ENCODE assay signal across 8 cellular contexts in the genomic region with DNA sequence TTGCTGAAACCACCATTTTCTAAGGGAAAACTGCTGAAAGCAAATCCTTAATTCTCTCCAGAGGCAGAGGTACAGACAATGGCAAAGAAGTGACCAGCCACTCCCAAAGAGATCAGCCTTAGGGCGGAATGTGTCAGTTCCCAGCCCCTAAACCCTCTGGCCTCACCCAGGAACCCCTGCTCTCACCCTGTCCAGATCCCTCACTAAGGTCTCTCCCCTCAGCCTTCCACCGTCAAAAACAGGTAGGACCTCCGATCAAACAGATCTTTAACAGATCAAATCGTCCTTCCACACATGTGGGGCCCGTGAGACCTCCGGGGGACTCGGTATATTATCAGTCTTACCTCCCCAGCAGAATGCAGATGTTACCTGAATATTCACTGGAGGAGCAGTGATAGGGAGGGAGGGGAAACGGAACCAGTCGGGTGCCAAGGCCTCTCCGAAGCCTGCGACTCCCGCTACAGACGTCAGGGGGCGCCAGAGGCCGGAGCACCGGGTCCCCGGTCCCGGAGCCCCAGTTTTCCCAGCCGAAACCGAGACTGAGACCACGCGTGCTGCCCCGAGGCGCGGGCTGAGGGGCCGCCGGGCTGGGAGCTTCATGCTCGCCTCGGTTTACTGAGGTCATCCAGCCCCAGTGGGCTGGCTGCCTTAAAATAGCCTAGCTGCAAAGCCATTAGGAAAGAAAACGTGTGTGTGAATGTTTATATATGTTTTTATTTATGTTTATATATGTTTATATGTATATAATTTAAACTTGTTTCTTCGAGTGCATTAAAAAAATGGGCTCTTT. TPM values are rescaled to one million over a fixed set of nuclear protein-coding genes. Genes with fewer than 3 reads are reported as not detected.
DNase-seq lines count a peak whose midpoint lies in the region; ATAC-seq and TF ChIP-seq lines count a peak whose summit lies in the region.

No MANE protein-coding gene starts in this region.

- no peaks in the 10 kb centered on the region for H3K9me3 Mint-ChIP-seq in endothelial cell (ENCODE audit: unreplicated experiment)

- peak; percentile 69 for ATAC-seq in HG03565 (IDR thresholded peaks at IDR 0.05; ENCODE audit: unreplicated experiment)

- H3K4me3 Mint-ChIP-seq in endothelial cell (ENCODE audit: unreplicated experiment) = no peak overlapping the region

- H3K4me1 Mint-ChIP-seq in endothelial cell (ENCODE audit: unreplicated experiment) = peaks cover 5% of the 10 kb centered on the region

- peak; percentile 97 for TF ChIP-seq CTCF in endothelial cell (IDR thresholded peaks at IDR 0.05; ENCODE audit: unreplicated experiment)

- H3K36me3 Mint-ChIP-seq in endothelial cell (ENCODE audit: low read depth, unreplicated experiment) = no peaks in the 10 kb centered on the region

- DNase-seq in Ammon's horn (ENCODE audit: low spot score) = peak; percentile 67
- peak; percentile 72 for DNase-seq in GM19238 (ENCODE audit: insufficient read length, low spot score)
- peak; percentile 42 to 50 for DNase-seq in NOMO-1 (lab: John Stamatoyannopoulos, UW; ENCODE audit: unreplicated experiment in 2 of 2)
- peak; percentile 44 to 63 for DNase-seq in activated CD8-positive, alpha-beta memory T cell treated with anti-CD3 and anti-CD28 coated beads for 4 hours (ENCODE audit: low read depth in 2 of 2)
- DNase-seq in endothelial cell (ENCODE audit: low spot score) = peak; percentile 92
- peak; percentile 84 for DNase-seq in mucosa of gallbladder (ENCODE audit: low spot score)
- peak; percentile 44 to 76 for DNase-seq in stimulated activated CD8-positive, alpha-beta memory T cell treated with anti-CD3 and anti-CD28 coated beads, Interleukin-4, amount 100 ng/mL, for 4 hours (ENCODE audit: low read depth in 2 of 2, low spot score in 1 of 2)

- no peak overlapping the region for H3K27ac Mint-ChIP-seq in endothelial cell (ENCODE audit: unreplicated experiment)

- peaks cover 3% of the 10 kb centered on the region for H3K27me3 Mint-ChIP-seq in endothelial cell (ENCODE audit: unreplicated experiment)

RNA-seq across cellular contexts. Expression of gene GPA33, which starts 23.6 kb away (rescaled TPM):
- total RNA-seq in endothelial cell (ENCODE audit: unreplicated experiment) (0.10 TPM), mucosa of gallbladder (1.4 TPM)

RNA-seq across cellular contexts. Expression of gene STYXL2, which starts 27.3 kb away (rescaled TPM):
- total RNA-seq in endothelial cell (ENCODE audit: unreplicated experiment) (1.9 TPM), mucosa of gallbladder (3.1 TPM)

Comparison
In these comparisons a context has a peak if more than half of its experiments do, and no peak if none do; other contexts are left out.
1. Peak in every context shown above with its lines: DNase-seq and ATAC-seq.